ENCODE assay signal across 29 cellular contexts in the genomic region with DNA sequence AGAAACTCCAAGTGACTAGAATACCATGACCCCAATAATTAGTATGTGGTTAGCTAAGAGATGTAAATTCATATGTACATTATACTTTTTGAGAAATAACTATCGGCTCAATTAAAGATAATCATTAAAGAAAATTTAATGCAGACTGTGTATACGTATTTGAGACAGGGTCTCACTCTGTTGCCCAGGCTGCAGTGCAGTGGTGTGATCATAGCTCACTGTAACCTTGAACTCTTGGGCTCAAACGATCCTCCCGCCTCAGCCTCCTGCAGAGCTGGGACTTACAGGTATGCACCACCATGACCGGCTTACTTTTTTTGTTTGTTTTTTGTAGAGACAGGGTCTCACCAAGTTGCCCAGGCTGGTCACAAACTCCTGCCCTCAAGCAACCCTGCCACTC. TPM values are rescaled to one million over a fixed set of nuclear protein-coding genes. Genes with fewer than 3 reads are reported as not detected.
"Had no signal": no experiment of that assay in that cellular context is flagged by ENCODE, and none has a peak within 500 bp of the region (broad histone marks: within the 10 kb centered on the region; RNA-seq: fewer than 3 reads in every experiment).

No MANE protein-coding gene starts in this region.

- FAIRE-seq: colon, endothelial cell of umbilical vein, islet of Langerhans, keratinocyte had no signal

- ATAC-seq: gastrocnemius medialis, heart right ventricle, left cardiac atrium, left lung, left ventricle myocardium superior, lower lobe of right lung, mucosa of descending colon had no signal

- H3K4me1 ChIP-seq: esophagus muscularis mucosa, gastrocnemius medialis, left lung, lower lobe of right lung had no signal

- H3K9me3 ChIP-seq: esophagus muscularis mucosa, lower lobe of right lung had no signal

- DNase-seq: dermis blood vessel endothelial cell; dorsolateral prefrontal cortex; effector CD4-positive, alpha-beta T cell; effector memory CD4-positive, alpha-beta T cell; foreskin fibroblast; foreskin melanocyte; gastrocnemius medialis; glutamatergic neuron; head of caudate nucleus; heart right ventricle; hippocampal formation; left cardiac atrium; left lung; left ventricle myocardium superior; lower lobe of right lung; mesenchymal stem cell; mucosa of descending colon; naive B cell had no signal

- H3K36me3 Mint-ChIP-seq: mesothelial cell of epicardium had no signal

- H3K36me3 ChIP-seq: esophagus muscularis mucosa, gastrocnemius medialis, heart right ventricle, left lung, lower lobe of right lung had no signal

- H3K27ac ChIP-seq: coronary artery, dorsolateral prefrontal cortex, esophagus muscularis mucosa, gastrocnemius medialis, heart right ventricle, left lung, lower lobe of right lung had no signal

- H3K4me1 Mint-ChIP-seq: mesothelial cell of epicardium, naive B cell had no signal

- H3K4me3 Mint-ChIP-seq: mesothelial cell of epicardium had no signal

- H3K27ac Mint-ChIP-seq: mesothelial cell of epicardium, naive B cell had no signal

- H3K4me3 ChIP-seq: coronary artery, dorsolateral prefrontal cortex, esophagus muscularis mucosa, gastrocnemius medialis, heart right ventricle, left lung, lower lobe of right lung, mucosa of descending colon had no signal

- H3K27me3 ChIP-seq: gastrocnemius medialis, left lung had no signal

RNA-seq across cellular contexts. Expression of a gene that starts 8.7 kb away (rescaled TPM):
- total RNA-seq: dermis blood vessel endothelial cell, endothelial cell of umbilical vein, epithelial cell of proximal tubule, glomerular endothelial cell, kidney epithelial cell, lung microvascular endothelial cell, mesothelial cell of epicardium had no signal
- polyA plus RNA-seq: endothelial cell of umbilical vein had no signal
